ENCODE assay signal across 9 cellular contexts in the genomic region with DNA sequence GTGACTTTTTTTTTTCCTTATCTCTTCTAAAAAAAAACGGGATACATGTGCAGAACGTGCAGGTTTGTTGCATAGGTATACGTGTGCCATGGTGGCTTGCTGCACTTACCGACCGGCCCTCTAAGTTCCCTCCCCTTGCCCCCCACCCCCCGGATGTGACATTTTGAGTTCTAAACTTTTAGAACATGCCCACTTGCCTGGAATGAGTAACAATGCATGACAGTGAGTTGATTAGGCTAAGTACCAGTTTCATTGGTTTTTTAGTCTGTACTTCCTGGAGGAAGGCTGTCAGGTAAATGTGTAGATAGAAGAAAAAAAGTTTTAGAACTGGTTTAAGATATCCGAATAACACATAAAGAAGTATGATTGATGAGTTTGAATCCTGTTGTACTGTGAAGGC. TPM values are rescaled to one million over a fixed set of nuclear protein-coding genes. Genes with fewer than 3 reads are reported as not detected.
DNase-seq lines count a peak whose midpoint lies in the region; ATAC-seq and TF ChIP-seq lines count a peak whose summit lies in the region.
"Had no signal": no experiment of that assay in that cellular context is flagged by ENCODE, and none has a peak within 500 bp of the region (broad histone marks: within the 10 kb centered on the region; RNA-seq: fewer than 3 reads in every experiment).

No MANE protein-coding gene starts in this region.

- peak overlapping the region; percentile 83 for H3K4me3 ChIP-seq in DOHH2 (ENCODE audit: low read length)
- H3K4me3 ChIP-seq in psoas muscle: peak overlapping the region; percentile 69

- H3K4me1 ChIP-seq in DOHH2 (ENCODE audit: control insufficient read depth, low read length) (peaks cover 63% of the 10 kb centered on the region), psoas muscle (peaks cover 54% of the 10 kb centered on the region)

- TF ChIP-seq CTCF in DOHH2 (IDR thresholded peaks at IDR 0.05; ENCODE audit: low read depth, low read length, poor library complexity, severe bottlenecking) (no peak), psoas muscle (IDR thresholded peaks at IDR 0.05) (no peak)

- no peaks in the 10 kb centered on the region for H3K9me2 ChIP-seq in DOHH2 (replicated peaks; ENCODE audit: control insufficient read depth, low read length)

- H3K36me3 ChIP-seq in DOHH2 (ENCODE audit: control insufficient read depth, low read length) (peaks cover 67% of the 10 kb centered on the region), psoas muscle (ENCODE audit: insufficient read depth in 1 of 2, low read depth in 1 of 2) (no peaks in the 10 kb centered on the region)

- H3K27me3 ChIP-seq in DOHH2 (ENCODE audit: control insufficient read depth, low read length) (no peaks in the 10 kb centered on the region), psoas muscle (ENCODE audit: insufficient read depth in 3 of 3, low read length in 2 of 3) (no peaks in the 10 kb centered on the region)

- H3K79me2 ChIP-seq in DOHH2 (ENCODE audit: control insufficient read depth, low read length): peaks cover 85% of the 10 kb centered on the region

- H3K9me3 ChIP-seq in DOHH2 (ENCODE audit: control insufficient read depth, insufficient read depth, low read length) (no peaks in the 10 kb centered on the region), psoas muscle (no peaks in the 10 kb centered on the region)

- ATAC-seq in psoas muscle: no peak
- ATAC-seq: left lobe of liver had no signal

- H4K20me1 ChIP-seq in DOHH2 (ENCODE audit: control insufficient read depth, insufficient read depth, low read depth, low read length): peaks cover 27% of the 10 kb centered on the region

- H3K4me2 ChIP-seq in DOHH2 (ENCODE audit: low read length): peak overlapping the region; percentile 62

- DNase-seq in SK-MEL-5 (ENCODE audit: low read depth, low spot score) (peak; percentile 38), psoas muscle (no peak), NCI-H2227 (lab: John Stamatoyannopoulos, UW; ENCODE audit: unreplicated experiment) (no peak), SHP77 treated with DMSO at 0.1 percent for 48 hours (lab: John Stamatoyannopoulos, UW) (no peak), MV-4-11 (lab: John Stamatoyannopoulos, UW) (no peak), DMS114 treated with DMSO at 0.1 percent for 48 hours (lab: John Stamatoyannopoulos, UW; ENCODE audit: unreplicated experiment) (no peak)
- DNase-seq in activated naive CD8-positive, alpha-beta T cell treated with anti-CD3 and anti-CD28 coated beads, Interleukin-2, amount 50 U/mL, for 16 hours (ENCODE audit: low read depth, low spot score): peak; percentile 27

- peaks cover 6% of the 10 kb centered on the region for H3F3A ChIP-seq in DOHH2 (ENCODE audit: control insufficient read depth, insufficient read depth)

- in situ Hi-C loops in SK-MEL-5 (cut with HindIII; ENCODE audit: low pct_unique_long_range_greater_than_20kb, low sequenced_read_pairs): no loop called here

- WGBS in psoas muscle, 3 donors: 28 to 41% (median 33%) methylated on average over 7 of the region's 7 CpGs

- intact Hi-C loops in psoas muscle (cut with DNase I): loop anchor here in 1 of 2 donors (10.0 kb wide), 2 partner anchors 115 to 465 kb away; a partner anchor contains a TSS

- peak overlapping the region; percentile 87; the same call in 1 of the 2 replicates for H3K27ac ChIP-seq in DOHH2 (ENCODE audit: low read depth, low read length)
- H3K27ac ChIP-seq in psoas muscle: no peak overlapping the region

RNA-seq across cellular contexts. Expression of a gene that starts 4.0 kb away (rescaled TPM):
- 60.4 and 64.2 TPM in 2 replicates for total RNA-seq in SK-MEL-5 (2014; rRNA removed; shearing (Covaris generic))
- 62.1 and 86.7 TPM in 2 replicates for polyA plus RNA-seq in SK-MEL-5 (2015; cell fraction: cytosol; rRNA removed)
- polyA plus RNA-seq in SK-MEL-5 (2015; cell fraction: nucleus; rRNA removed): 108 and 132 TPM in 2 replicates
- total RNA-seq in psoas muscle: 10 to 100 TPM; 48.0 to 60.9 (median 55.0) TPM
- 10 to 100 TPM in 2 of 3 donors, 1 to 10 TPM in 1; 10.0 to 24.6 (median 11.7) TPM for polyA plus RNA-seq in psoas muscle

Comparison
In these comparisons a context has a peak if more than half of its experiments do, and no peak if none do; other contexts are left out.
1. DNase-seq: peak in SK-MEL-5 (single experiment) and activated naive CD8-positive, alpha-beta T cell treated with anti-CD3 and anti-CD28 coated beads, Interleukin-2, amount 50 U/mL, for 16 hours (single experiment); none in psoas muscle (0 of 2), NCI-H2227 (single experiment), SHP77 treated with DMSO at 0.1 percent for 48 hours (single experiment), MV-4-11 (single experiment) and DMS114 treated with DMSO at 0.1 percent for 48 hours (single experiment).